ENCODE assay signal across 1 cellular context in the genomic region with DNA sequence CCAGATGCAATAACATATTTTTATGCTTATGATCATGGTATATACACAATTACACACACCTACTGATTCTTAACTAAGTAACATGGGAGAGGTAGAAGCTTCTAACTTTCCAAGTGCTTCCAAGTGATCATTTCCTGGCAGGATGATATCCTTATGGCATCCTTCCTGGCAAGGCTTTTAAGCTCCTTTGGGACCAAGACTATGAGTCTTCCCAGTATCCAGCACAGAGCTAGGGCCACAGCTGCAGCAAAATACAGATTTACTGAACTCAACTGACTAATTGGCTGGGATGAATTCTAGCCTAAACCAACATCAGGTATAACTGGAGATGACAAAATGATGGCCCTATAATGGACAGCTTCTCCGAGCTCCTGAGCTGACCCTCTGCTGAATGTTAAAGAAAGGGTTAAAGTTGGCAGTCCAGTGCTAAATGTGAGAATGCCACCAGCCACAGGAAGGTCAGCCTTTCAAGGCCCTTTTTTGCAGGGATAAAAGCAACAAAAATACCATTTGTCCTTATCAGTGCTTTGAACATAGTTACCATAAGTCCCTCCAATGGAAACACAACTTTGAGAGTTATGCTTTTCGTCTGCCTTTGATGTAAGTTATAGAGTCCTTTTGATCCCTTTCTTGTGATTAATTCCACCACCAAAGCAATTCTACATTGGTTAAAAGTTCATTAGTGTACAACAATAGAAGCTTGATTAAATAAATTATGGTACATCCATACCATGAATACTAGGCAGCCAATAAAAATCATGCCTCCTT.
A peak's percentile ranks its signal among the peaks of the same experiment; 100 is the strongest.
TF ChIP-seq lines count a peak whose summit lies in the region.

No MANE protein-coding gene starts in this region.

TF ChIP-seq in HepG2, 621 proteins besides CTCF, POLR2A, EP300 and RAD21 (continued from another document and continues in another):
- TF ChIP-seq, protein P1, sequence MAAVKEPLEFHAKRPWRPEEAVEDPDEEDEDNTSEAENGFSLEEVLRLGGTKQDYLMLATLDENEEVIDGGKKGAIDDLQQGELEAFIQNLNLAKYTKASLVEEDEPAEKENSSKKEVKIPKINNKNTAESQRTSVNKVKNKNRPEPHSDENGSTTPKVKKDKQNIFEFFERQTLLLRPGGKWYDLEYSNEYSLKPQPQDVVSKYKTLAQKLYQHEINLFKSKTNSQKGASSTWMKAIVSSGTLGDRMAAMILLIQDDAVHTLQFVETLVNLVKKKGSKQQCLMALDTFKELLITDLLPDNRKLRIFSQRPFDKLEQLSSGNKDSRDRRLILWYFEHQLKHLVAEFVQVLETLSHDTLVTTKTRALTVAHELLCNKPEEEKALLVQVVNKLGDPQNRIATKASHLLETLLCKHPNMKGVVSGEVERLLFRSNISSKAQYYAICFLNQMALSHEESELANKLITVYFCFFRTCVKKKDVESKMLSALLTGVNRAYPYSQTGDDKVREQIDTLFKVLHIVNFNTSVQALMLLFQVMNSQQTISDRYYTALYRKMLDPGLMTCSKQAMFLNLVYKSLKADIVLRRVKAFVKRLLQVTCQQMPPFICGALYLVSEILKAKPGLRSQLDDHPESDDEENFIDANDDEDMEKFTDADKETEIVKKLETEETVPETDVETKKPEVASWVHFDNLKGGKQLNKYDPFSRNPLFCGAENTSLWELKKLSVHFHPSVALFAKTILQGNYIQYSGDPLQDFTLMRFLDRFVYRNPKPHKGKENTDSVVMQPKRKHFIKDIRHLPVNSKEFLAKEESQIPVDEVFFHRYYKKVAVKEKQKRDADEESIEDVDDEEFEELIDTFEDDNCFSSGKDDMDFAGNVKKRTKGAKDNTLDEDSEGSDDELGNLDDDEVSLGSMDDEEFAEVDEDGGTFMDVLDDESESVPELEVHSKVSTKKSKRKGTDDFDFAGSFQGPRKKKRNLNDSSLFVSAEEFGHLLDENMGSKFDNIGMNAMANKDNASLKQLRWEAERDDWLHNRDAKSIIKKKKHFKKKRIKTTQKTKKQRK (IDR thresholded peaks at IDR 0.05; ENCODE audit: low read length) = no peak
- no peak for TF ChIP-seq SMAD3 (CRISPR knock-in tag; IDR thresholded peaks at IDR 0.05)
- no peak for TF ChIP-seq ZNF512 (CRISPR knock-in tag; IDR thresholded peaks at IDR 0.05)
- no peak for TF ChIP-seq ZNF446 (CRISPR knock-in tag; IDR thresholded peaks at IDR 0.05)
- TF ChIP-seq TAF1 (CRISPR knock-in tag; IDR thresholded peaks at IDR 0.05) = no peak
- TF ChIP-seq ZNF691 (CRISPR knock-in tag; IDR thresholded peaks at IDR 0.05; ENCODE audit: borderline replicate concordance, low read depth) = peak; percentile 49; the same call in 1 of the 2 replicates
- peak; percentile 97 for TF ChIP-seq ISL2 (CRISPR knock-in tag; IDR thresholded peaks at IDR 0.05)
- peak; percentile 88 for TF ChIP-seq RARA (CRISPR knock-in tag; IDR thresholded peaks at IDR 0.05)
- no peak for TF ChIP-seq THAP7 (CRISPR knock-in tag; IDR thresholded peaks at IDR 0.05)
- TF ChIP-seq CENPX (CRISPR knock-in tag; IDR thresholded peaks at IDR 0.05) = no peak
- no peak for TF ChIP-seq ZNF878 (CRISPR knock-in tag; IDR thresholded peaks at IDR 0.05)
- no peak for TF ChIP-seq POGZ (CRISPR knock-in tag; IDR thresholded peaks at IDR 0.05)
- TF ChIP-seq ZNF792 (CRISPR knock-in tag; IDR thresholded peaks at IDR 0.05) = peak; percentile 52; the same call in 1 of the 2 replicates
- TF ChIP-seq ZNF121 (CRISPR knock-in tag; IDR thresholded peaks at IDR 0.05) = no peak
- TF ChIP-seq MIER3 (CRISPR knock-in tag; IDR thresholded peaks at IDR 0.05; ENCODE audit: borderline replicate concordance) = no peak
- TF ChIP-seq ZNF333 (CRISPR knock-in tag; IDR thresholded peaks at IDR 0.05; ENCODE audit: borderline replicate concordance) = no peak
- peak; percentile 68; the same call in 1 of the 2 replicates for TF ChIP-seq ZNF644 (CRISPR knock-in tag; IDR thresholded peaks at IDR 0.05; ENCODE audit: low read depth)
- TF ChIP-seq NFATC3 (CRISPR knock-in tag; IDR thresholded peaks at IDR 0.05) = no peak
- TF ChIP-seq ZNF441 (CRISPR knock-in tag; IDR thresholded peaks at IDR 0.05; ENCODE audit: borderline replicate concordance) = no peak
- no peak for TF ChIP-seq SOX6 (IDR thresholded peaks at IDR 0.05)
- peak; percentile 72 for TF ChIP-seq SOX6 (CRISPR knock-in tag; IDR thresholded peaks at IDR 0.05)
- TF ChIP-seq RBM22 (optimal IDR thresholded peaks at IDR 0.05; ENCODE audit: low read length) = no peak
- no peak for TF ChIP-seq ZNF383 (CRISPR knock-in tag; IDR thresholded peaks at IDR 0.05; ENCODE audit: borderline replicate concordance)
- TF ChIP-seq ZNF703 (CRISPR knock-in tag; IDR thresholded peaks at IDR 0.05; ENCODE audit: borderline replicate concordance) = no peak
- no peak for TF ChIP-seq CC2D1A (CRISPR knock-in tag; IDR thresholded peaks at IDR 0.05)
- TF ChIP-seq SSRP1 (CRISPR knock-in tag; IDR thresholded peaks at IDR 0.05) = no peak
- TF ChIP-seq KAT7 (CRISPR knock-in tag; IDR thresholded peaks at IDR 0.05; ENCODE audit: borderline replicate concordance) = no peak
- peak; percentile 87 for TF ChIP-seq CREM (IDR thresholded peaks at IDR 0.05)
- TF ChIP-seq CREM (CRISPR knock-in tag; IDR thresholded peaks at IDR 0.05) = no peak
- no peak for TF ChIP-seq JDP2 (CRISPR knock-in tag; IDR thresholded peaks at IDR 0.05; ENCODE audit: borderline replicate concordance)
- TF ChIP-seq TCF7 (IDR thresholded peaks at IDR 0.05; ENCODE audit: low read depth) = peak; percentile 96
- TF ChIP-seq AFF4 (CRISPR knock-in tag; IDR thresholded peaks at IDR 0.05) = no peak
- TF ChIP-seq ZNF770 (CRISPR knock-in tag; IDR thresholded peaks at IDR 0.05) = no peak
- TF ChIP-seq, protein P2, sequence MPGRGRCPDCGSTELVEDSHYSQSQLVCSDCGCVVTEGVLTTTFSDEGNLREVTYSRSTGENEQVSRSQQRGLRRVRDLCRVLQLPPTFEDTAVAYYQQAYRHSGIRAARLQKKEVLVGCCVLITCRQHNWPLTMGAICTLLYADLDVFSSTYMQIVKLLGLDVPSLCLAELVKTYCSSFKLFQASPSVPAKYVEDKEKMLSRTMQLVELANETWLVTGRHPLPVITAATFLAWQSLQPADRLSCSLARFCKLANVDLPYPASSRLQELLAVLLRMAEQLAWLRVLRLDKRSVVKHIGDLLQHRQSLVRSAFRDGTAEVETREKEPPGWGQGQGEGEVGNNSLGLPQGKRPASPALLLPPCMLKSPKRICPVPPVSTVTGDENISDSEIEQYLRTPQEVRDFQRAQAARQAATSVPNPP (CRISPR knock-in tag; IDR thresholded peaks at IDR 0.05) = no peak
- TF ChIP-seq TBX3 (IDR thresholded peaks at IDR 0.05; ENCODE audit: borderline replicate concordance) = peak; percentile 57; the same call in 1 of the 2 replicates
- TF ChIP-seq, protein P3, sequence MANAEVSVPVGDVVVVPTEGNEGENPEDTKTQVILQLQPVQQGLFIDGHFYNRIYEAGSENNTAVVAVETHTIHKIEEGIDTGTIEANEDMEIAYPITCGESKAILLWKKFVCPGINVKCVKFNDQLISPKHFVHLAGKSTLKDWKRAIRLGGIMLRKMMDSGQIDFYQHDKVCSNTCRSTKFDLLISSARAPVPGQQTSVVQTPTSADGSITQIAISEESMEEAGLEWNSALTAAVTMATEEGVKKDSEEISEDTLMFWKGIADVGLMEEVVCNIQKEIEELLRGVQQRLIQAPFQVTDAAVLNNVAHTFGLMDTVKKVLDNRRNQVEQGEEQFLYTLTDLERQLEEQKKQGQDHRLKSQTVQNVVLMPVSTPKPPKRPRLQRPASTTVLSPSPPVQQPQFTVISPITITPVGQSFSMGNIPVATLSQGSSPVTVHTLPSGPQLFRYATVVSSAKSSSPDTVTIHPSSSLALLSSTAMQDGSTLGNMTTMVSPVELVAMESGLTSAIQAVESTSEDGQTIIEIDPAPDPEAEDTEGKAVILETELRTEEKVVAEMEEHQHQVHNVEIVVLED (CRISPR knock-in tag; IDR thresholded peaks at IDR 0.05; ENCODE audit: borderline replicate concordance) = no peak
- no peak for TF ChIP-seq ZNF335 (CRISPR knock-in tag; IDR thresholded peaks at IDR 0.05)
- TF ChIP-seq ZNF224 (CRISPR knock-in tag; IDR thresholded peaks at IDR 0.05) = no peak
- TF ChIP-seq ZNF331 (CRISPR knock-in tag; IDR thresholded peaks at IDR 0.05) = peak; percentile 51; the same call in 1 of the 2 replicates
- TF ChIP-seq ZNF350 (CRISPR knock-in tag; IDR thresholded peaks at IDR 0.05; ENCODE audit: borderline replicate concordance, low read depth) = no peak
- no peak for TF ChIP-seq ZNF782 (CRISPR knock-in tag; IDR thresholded peaks at IDR 0.05; ENCODE audit: borderline replicate concordance)
- TF ChIP-seq ZFP90 (CRISPR knock-in tag; IDR thresholded peaks at IDR 0.05; ENCODE audit: borderline replicate concordance) = no peak
- TF ChIP-seq ZNF275 (CRISPR knock-in tag; IDR thresholded peaks at IDR 0.05; ENCODE audit: borderline replicate concordance) = no peak
